9 cellular contexts compared by ENCODE assay signal in the genomic region with DNA sequence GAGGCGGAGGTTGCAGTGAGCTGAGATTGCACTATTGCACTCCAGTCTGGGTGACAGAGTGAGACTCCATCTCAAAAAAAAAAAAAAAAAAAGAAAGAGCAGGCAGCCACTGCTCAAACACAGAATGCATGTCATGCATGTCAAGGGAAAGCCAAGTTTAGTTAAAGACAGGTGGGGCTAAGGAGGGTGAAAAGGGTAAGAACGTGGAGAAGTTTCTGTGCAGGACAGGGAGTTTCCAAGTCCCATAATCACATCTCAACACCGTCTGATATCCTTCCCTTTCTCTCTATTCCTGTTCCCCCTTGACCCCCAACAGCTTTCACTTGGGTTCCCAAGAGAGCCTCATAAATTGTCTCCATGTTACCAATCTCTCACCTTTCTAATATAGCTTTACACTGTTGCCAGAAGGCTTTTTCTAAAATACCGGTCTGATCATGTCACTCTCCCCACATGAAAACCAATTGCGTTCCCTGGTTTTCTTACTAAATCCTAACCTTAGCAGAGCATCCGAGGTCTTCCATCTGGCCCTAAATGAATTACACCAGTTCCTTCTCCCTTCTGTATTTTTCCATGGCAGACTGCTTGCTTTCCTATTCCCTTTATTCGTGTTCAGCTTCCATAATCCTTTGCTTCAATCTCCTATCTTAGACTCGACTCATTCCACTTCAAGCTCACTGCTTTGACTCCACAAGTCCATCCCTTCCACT. TPM values are rescaled to one million over a fixed set of nuclear protein-coding genes. Genes with fewer than 3 reads are reported as not detected.
A peak's percentile ranks its signal among the peaks of the same experiment; 100 is the strongest.
DNase-seq lines count a peak whose midpoint lies in the region; ATAC-seq and TF ChIP-seq lines count a peak whose summit lies in the region.
"Had no signal": no experiment of that assay in that cellular context is flagged by ENCODE, and none has a peak within 500 bp of the region (broad histone marks: within the 10 kb centered on the region; RNA-seq: fewer than 3 reads in every experiment).

No MANE protein-coding gene starts in this region.

- ATAC-seq in right cardiac atrium (no peak), body of pancreas (no peak)

- H3K36me3 ChIP-seq in body of pancreas (replicated peaks in 1 of 2; ENCODE audit: insufficient read depth in 1 of 2, low read depth in 2 of 2) (no peaks in the 10 kb centered on the region), muscle layer of duodenum (ENCODE audit: control insufficient read depth in 1 of 2, insufficient read depth in 2 of 2, low read length in 2 of 2) (peaks cover 0 to 7% of the 10 kb centered on the region in 2 donors)
- H3K36me3 ChIP-seq: BLaER1 treated with 17β-estradiol and CSF1 and Interleukin-3, amounts not matched to agents 10 nM and 100 nM had no signal

- TF ChIP-seq POLR2A in body of pancreas (IDR thresholded peaks at IDR 0.05), result no peak

- no peaks in the 10 kb centered on the region for H3K27me3 ChIP-seq in right cardiac atrium (ENCODE audit: control insufficient read depth, insufficient read depth)
- no peaks in the 10 kb centered on the region for H3K27me3 ChIP-seq in body of pancreas
- no peaks in the 10 kb centered on the region for H3K27me3 ChIP-seq in muscle layer of duodenum (ENCODE audit: low read depth, low read length)
- H3K27me3 ChIP-seq: BLaER1 treated with 17β-estradiol and CSF1 and Interleukin-3, amounts not matched to agents 10 nM and 100 nM had no signal

- no peaks in the 10 kb centered on the region for H3K9me3 ChIP-seq in right cardiac atrium (ENCODE audit: control insufficient read depth, low read length)
- H3K9me3 ChIP-seq in body of pancreas, result no peaks in the 10 kb centered on the region
- H3K9me3 ChIP-seq in muscle layer of duodenum (ENCODE audit: control insufficient read depth in 1 of 2, low read length in 2 of 2), result no peaks in the 10 kb centered on the region
- H3K9me3 ChIP-seq: BLaER1 treated with 17β-estradiol and CSF1 and Interleukin-3, amounts not matched to agents 10 nM and 100 nM had no signal

- no peak overlapping the region for H3K4me3 ChIP-seq in right cardiac atrium (ENCODE audit: low read length)
- no peak overlapping the region for H3K4me3 ChIP-seq in body of pancreas
- no peak overlapping the region for H3K4me3 ChIP-seq in muscle layer of duodenum (ENCODE audit: low read depth in 1 of 2, low read length in 2 of 2)
- H3K4me3 ChIP-seq: BLaER1 treated with 17β-estradiol and CSF1 and Interleukin-3, amounts not matched to agents 10 nM and 100 nM had no signal

- no peak for DNase-seq in right cardiac atrium
- DNase-seq in cardiac septum (ENCODE audit: low spot score), result no peak
- DNase-seq in body of pancreas, result no peak
- no peak for DNase-seq in inferior parietal cortex (ENCODE audit: extremely low spot score)
- DNase-seq in UCSD-AML1 (lab: John Stamatoyannopoulos, UW; ENCODE audit: unreplicated experiment), result no peak
- DNase-seq in NOMO-1 treated with DMSO at 0.1 percent for 48 hours (lab: John Stamatoyannopoulos, UW; ENCODE audit: unreplicated experiment), result no peak
- DNase-seq in activated gamma-delta T cell treated with Interleukin-2 at 50 U/mL for 16 hours, result no peak

- H3K4me1 ChIP-seq in right cardiac atrium (ENCODE audit: control insufficient read depth, insufficient read depth, low read length) (peaks cover 15% of the 10 kb centered on the region), body of pancreas (peaks cover 31% of the 10 kb centered on the region), muscle layer of duodenum (ENCODE audit: control insufficient read depth in 1 of 2, insufficient read depth in 2 of 2, low read length in 2 of 2) (peaks cover 4 to 21% of the 10 kb centered on the region in 2 donors)

- intact Hi-C loops in right cardiac atrium (cut with DNase I), result no loop called here
- intact Hi-C loops in cardiac septum (cut with DNase I), result loop anchor here (5.0 kb wide), 1 partner anchor 59 kb away; no protein-coding TSS in a partner anchor
- intact Hi-C loops in body of pancreas (cut with DNase I), result no loop called here

- no peak for TF ChIP-seq CTCF in body of pancreas (IDR thresholded peaks at IDR 0.05)

- 79% methylated on average over 8 of the region's 8 CpGs for WGBS in right cardiac atrium
- 80 to 84% methylated on average over 8 of the region's 8 CpGs for WGBS in body of pancreas, 2 donors

- peak overlapping the region; percentile 74 for H3K27ac ChIP-seq in right cardiac atrium (ENCODE audit: low read length)
- H3K27ac ChIP-seq in body of pancreas, result peak overlapping the region in 3 of 4 donors; percentile 19 to 69 (median 52)
- H3K27ac ChIP-seq in muscle layer of duodenum (ENCODE audit: low read length), result peak overlapping the region; percentile 65
- H3K27ac ChIP-seq: BLaER1 treated with 17β-estradiol and CSF1 and Interleukin-3, amounts not matched to agents 10 nM and 100 nM had no signal

RNA-seq across cellular contexts. Expression of gene LIMA1, which starts 37.0 kb away (rescaled TPM):
- total RNA-seq in right cardiac atrium (10 to 100 TPM; 21.9 to 33.5 (median 23.3) TPM), cardiac septum (24.3 TPM), body of pancreas (10 to 100 TPM; 48.8 to 53.4 TPM)
- 19.9 TPM for polyA plus RNA-seq in right cardiac atrium
